29 cellular contexts compared by ENCODE assay signal in the genomic region with DNA sequence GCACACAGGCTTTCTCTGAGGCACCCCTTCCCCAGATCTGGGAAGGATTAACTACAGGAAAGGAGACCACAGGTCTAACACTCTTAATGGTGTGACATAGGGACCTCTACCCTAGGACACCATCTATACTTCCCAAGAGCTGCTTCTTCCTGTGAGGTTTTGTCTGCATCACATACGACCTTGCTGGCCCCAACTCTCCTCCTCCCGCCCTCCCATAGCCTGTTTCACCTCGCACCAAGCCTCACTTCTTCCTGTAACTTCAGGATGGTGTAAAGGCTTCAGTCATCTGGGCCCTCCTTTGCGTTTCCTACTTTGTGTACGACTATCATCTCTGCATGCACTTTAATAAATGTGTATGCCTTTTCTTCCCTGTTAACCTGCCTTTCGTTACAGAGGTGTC.
"Had no signal": no experiment of that assay in that cellular context is flagged by ENCODE, and none has a peak within 500 bp of the region (broad histone marks: within the 10 kb centered on the region; RNA-seq: fewer than 3 reads in every experiment).

No MANE protein-coding gene starts in this region.

- H3K4me3 Mint-ChIP-seq: activated B cell treated with CpG ODN at 0.5 μM for 24 hours; activated CD8-positive, alpha-beta T cell treated with anti-CD3 and anti-CD28 coated beads for 36 hours; activated naive CD8-positive, alpha-beta T cell; activated T-cell treated with anti-CD3 and anti-CD28 coated beads, Interleukin-2, amount 50 U/mL, for 4 hours had no signal

- DNase-seq: activated B cell treated with CpG ODN at 0.5 μM for 24 hours; activated CD4-positive, alpha-beta T cell treated with anti-CD3 and anti-CD28 coated beads for 4 hours; activated CD4-positive, alpha-beta T cell treated with anti-CD3 and anti-CD28 coated beads, Interleukin-2, amount 50 U/mL, for 1 hour; activated CD4-positive, CD25-positive, alpha-beta regulatory T cell treated with anti-CD3 and anti-CD28 coated beads, Interleukin-2, amount 50 U/mL, for 72 hours; activated CD8-positive, alpha-beta T cell treated with anti-CD3 and anti-CD28 coated beads for 36 hours; activated effector memory CD4-positive, alpha-beta T cell treated with Interleukin-2 at 50 U/mL for 16 hours; activated T-cell treated with anti-CD3 and anti-CD28 coated beads, Interleukin-2, amount 50 U/mL, for 4 hours; amygdala; cerebellar nuclear complex; Kasumi-1; KG1; MG63; NCI-H1048; NCI-H1105 treated with DMSO at 0.1 percent for 48 hours; NCI-H1436; NCI-H1694; NCI-H1930; NCI-H2081 treated with DMSO at 0.1 percent for 48 hours; NCI-H345; NCI-H524 treated with DMSO at 0.1 percent for 48 hours; NCI-H748 treated with DMSO at 0.1 percent for 48 hours; NK-92 treated with Interleukin-12 subunit alpha and Interleukin-12 subunit beta, amount 100 ng/mL, for 24 hours; PC-3; SIG-M5; T-helper 1 cell; T-helper 9 cell had no signal

- H3K27ac Mint-ChIP-seq: activated B cell treated with CpG ODN at 0.5 μM for 24 hours; activated CD8-positive, alpha-beta T cell treated with anti-CD3 and anti-CD28 coated beads for 36 hours; activated naive CD8-positive, alpha-beta T cell had no signal

- H3K27me3 Mint-ChIP-seq: activated B cell treated with CpG ODN at 0.5 μM for 24 hours; activated naive CD8-positive, alpha-beta T cell had no signal

- H3K4me1 Mint-ChIP-seq: activated B cell treated with CpG ODN at 0.5 μM for 24 hours had no signal

- ATAC-seq: activated CD8-positive, alpha-beta T cell treated with anti-CD3 and anti-CD28 coated beads for 36 hours; activated T-cell treated with anti-CD3 and anti-CD28 coated beads, Interleukin-2, amount 50 U/mL, for 4 hours; PC-3; Right ventricle myocardium inferior; SK-N-SH treated with all-trans-retinoic acid at 6 μM for 48 hours had no signal

- H3K36me3 Mint-ChIP-seq: activated naive CD8-positive, alpha-beta T cell had no signal

- H3K9me3 Mint-ChIP-seq: activated B cell treated with CpG ODN at 0.5 μM for 24 hours; activated CD8-positive, alpha-beta T cell treated with anti-CD3 and anti-CD28 coated beads for 36 hours; activated T-cell treated with anti-CD3 and anti-CD28 coated beads, Interleukin-2, amount 50 U/mL, for 4 hours had no signal
